Comparison of ENCODE assay signal across 34 cellular contexts in genomic region chr1:45381243-45381642, GRCh38. TPM values are rescaled to one million over a fixed set of nuclear protein-coding genes. Genes with fewer than 3 reads are reported as not detected.
"Had no signal": no experiment of that assay in that cellular context is flagged by ENCODE, and none has a peak within 500 bp of the region (broad histone marks: within the 10 kb centered on the region; RNA-seq: fewer than 3 reads in every experiment).

No MANE protein-coding gene starts in this region.

- H3K4me2 ChIP-seq: hepatocyte had no signal

- DNase-seq: activated CD4-positive, alpha-beta T cell treated with anti-CD3 and anti-CD28 coated beads for 36 hours; activated CD4-positive, CD25-positive, alpha-beta regulatory T cell; activated CD8-positive, alpha-beta T cell treated with anti-CD3 and anti-CD28 coated beads, Interleukin-2, amount 10 ng/mL, durations not matched to agents 7 days and 5 days; activated naive CD4-positive, alpha-beta T cell treated with Interleukin-2 at 50 U/mL for 16 hours; activated T-cell treated with anti-CD3 and anti-CD28 coated beads for 4 hours; activated T-cell treated with anti-CD3 and anti-CD28 coated beads, Interleukin-2, amount 50 U/mL, for 72 hours; aorta; body of pancreas; dorsolateral prefrontal cortex; effector memory CD4-positive, alpha-beta T cell; glutamatergic neuron; kidney; midbrain; naive thymus-derived CD4-positive, alpha-beta T cell; ovary; small intestine; stimulated activated CD4-positive, alpha-beta T cell treated with anti-CD3 and anti-CD28 coated beads, Interleukin-1b, Interleukin-23, amount 100 ng/mL, for 48 hours; stimulated activated CD4-positive, alpha-beta T cell treated with anti-CD3 and anti-CD28 coated beads, Interleukin-4, amount 100 ng/mL, for 4 hours; stimulated activated CD8-positive, alpha-beta memory T cell treated with anti-CD3 and anti-CD28 coated beads, Interleukin-4, amount 100 ng/mL, for 48 hours; stimulated activated naive CD8-positive, alpha-beta T cell treated with anti-CD3 and anti-CD28 coated beads, Interleukin-15, amount 100 ng/mL, for 72 hours; substantia nigra; T-helper 1 cell; upper lobe of right lung had no signal

- H3K27ac ChIP-seq: body of pancreas, coronary artery, dorsolateral prefrontal cortex, hepatocyte, ovary, upper lobe of right lung had no signal

- ATAC-seq: activated CD4-positive, alpha-beta T cell treated with anti-CD3 and anti-CD28 coated beads for 36 hours; activated CD8-positive, alpha-beta T cell treated with anti-CD3 and anti-CD28 coated beads, Interleukin-2, amount 10 ng/mL, durations not matched to agents 7 days and 5 days; activated T-cell treated with anti-CD3 and anti-CD28 coated beads, Interleukin-2, amount 50 U/mL, for 72 hours; body of pancreas; esophagus mucosa; naive thymus-derived CD4-positive, alpha-beta T cell; sciatic nerve; stimulated activated memory B cell treated with anti-CD40 and anti-IgM and Interleukin-4, amounts not matched to agents 10 μg/mL and 1 μg/mL and 100 μg/mL, for 72 hours; stimulated activated naive CD8-positive, alpha-beta T cell treated with anti-CD3 and anti-CD28 coated beads, Interleukin-15, amount 100 ng/mL, for 72 hours; upper lobe of right lung had no signal

- H3K27me3 Mint-ChIP-seq: activated CD4-positive, alpha-beta T cell treated with anti-CD3 and anti-CD28 coated beads for 36 hours; activated naive CD8-positive, alpha-beta T cell; memory B cell; naive thymus-derived CD4-positive, alpha-beta T cell; progenitor cell of endocrine pancreas; stimulated activated memory B cell treated with anti-CD40 and anti-IgM and Interleukin-4, amounts not matched to agents 10 μg/mL and 1 μg/mL and 100 μg/mL, for 72 hours; stimulated activated naive CD8-positive, alpha-beta T cell treated with anti-CD3 and anti-CD28 coated beads, Interleukin-15, amount 100 ng/mL, for 72 hours had no signal

- H3K27me3 ChIP-seq: body of pancreas, dorsolateral prefrontal cortex, hepatocyte, ovary, upper lobe of right lung had no signal

- H3K4me3 ChIP-seq: body of pancreas, coronary artery, dorsolateral prefrontal cortex, hepatocyte, ovary, upper lobe of right lung had no signal

- H3K27ac Mint-ChIP-seq: activated CD4-positive, alpha-beta T cell treated with anti-CD3 and anti-CD28 coated beads for 36 hours; activated CD8-positive, alpha-beta T cell treated with anti-CD3 and anti-CD28 coated beads, Interleukin-2, amount 10 ng/mL, durations not matched to agents 7 days and 5 days; activated naive CD8-positive, alpha-beta T cell; activated T-cell treated with anti-CD3 and anti-CD28 coated beads, Interleukin-2, amount 50 U/mL, for 72 hours; memory B cell; naive thymus-derived CD4-positive, alpha-beta T cell; progenitor cell of endocrine pancreas; stimulated activated memory B cell treated with anti-CD40 and anti-IgM and Interleukin-4, amounts not matched to agents 10 μg/mL and 1 μg/mL and 100 μg/mL, for 72 hours; stimulated activated naive CD8-positive, alpha-beta T cell treated with anti-CD3 and anti-CD28 coated beads, Interleukin-15, amount 100 ng/mL, for 72 hours; T-helper 2 cell treated with Interferon-gamma antibody and Interleukin-4, amounts not matched to agents 5 μg/mL and 100 μg/mL, for 36 hours had no signal

- H3K79me2 ChIP-seq: hepatocyte had no signal

- H3K9me3 ChIP-seq: body of pancreas, ovary, upper lobe of right lung had no signal

- H3K4me1 ChIP-seq: body of pancreas, upper lobe of right lung had no signal

- H3K36me3 ChIP-seq: ovary, upper lobe of right lung had no signal

- H3K4me3 Mint-ChIP-seq: activated CD4-positive, alpha-beta T cell treated with anti-CD3 and anti-CD28 coated beads for 36 hours; activated CD8-positive, alpha-beta T cell treated with anti-CD3 and anti-CD28 coated beads, Interleukin-2, amount 10 ng/mL, durations not matched to agents 7 days and 5 days; activated naive CD8-positive, alpha-beta T cell; activated T-cell treated with anti-CD3 and anti-CD28 coated beads, Interleukin-2, amount 50 U/mL, for 72 hours; memory B cell; naive thymus-derived CD4-positive, alpha-beta T cell; stimulated activated memory B cell treated with anti-CD40 and anti-IgM and Interleukin-4, amounts not matched to agents 10 μg/mL and 1 μg/mL and 100 μg/mL, for 72 hours; stimulated activated naive CD8-positive, alpha-beta T cell treated with anti-CD3 and anti-CD28 coated beads, Interleukin-15, amount 100 ng/mL, for 72 hours; T-helper 2 cell treated with Interferon-gamma antibody and Interleukin-4, amounts not matched to agents 5 μg/mL and 100 μg/mL, for 36 hours had no signal

- H3K9me3 Mint-ChIP-seq: activated T-cell treated with anti-CD3 and anti-CD28 coated beads, Interleukin-2, amount 50 U/mL, for 72 hours; memory B cell; naive thymus-derived CD4-positive, alpha-beta T cell; stimulated activated memory B cell treated with anti-CD40 and anti-IgM and Interleukin-4, amounts not matched to agents 10 μg/mL and 1 μg/mL and 100 μg/mL, for 72 hours; stimulated activated naive CD8-positive, alpha-beta T cell treated with anti-CD3 and anti-CD28 coated beads, Interleukin-15, amount 100 ng/mL, for 72 hours; T-helper 2 cell treated with Interferon-gamma antibody and Interleukin-4, amounts not matched to agents 5 μg/mL and 100 μg/mL, for 36 hours had no signal

- H3K4me1 Mint-ChIP-seq: activated CD4-positive, alpha-beta T cell treated with anti-CD3 and anti-CD28 coated beads for 36 hours; naive thymus-derived CD4-positive, alpha-beta T cell; stimulated activated naive CD8-positive, alpha-beta T cell treated with anti-CD3 and anti-CD28 coated beads, Interleukin-15, amount 100 ng/mL, for 72 hours had no signal

- H2AFZ ChIP-seq: hepatocyte had no signal

RNA-seq across cellular contexts. Expression of gene HPDL, which starts 54.5 kb away (rescaled TPM):
- total RNA-seq: cardiac septum, upper lobe of right lung had no signal
- polyA plus RNA-seq: aorta, neural cell had no signal
